ENCODE assay signal across 8 cellular contexts in the genomic region with DNA sequence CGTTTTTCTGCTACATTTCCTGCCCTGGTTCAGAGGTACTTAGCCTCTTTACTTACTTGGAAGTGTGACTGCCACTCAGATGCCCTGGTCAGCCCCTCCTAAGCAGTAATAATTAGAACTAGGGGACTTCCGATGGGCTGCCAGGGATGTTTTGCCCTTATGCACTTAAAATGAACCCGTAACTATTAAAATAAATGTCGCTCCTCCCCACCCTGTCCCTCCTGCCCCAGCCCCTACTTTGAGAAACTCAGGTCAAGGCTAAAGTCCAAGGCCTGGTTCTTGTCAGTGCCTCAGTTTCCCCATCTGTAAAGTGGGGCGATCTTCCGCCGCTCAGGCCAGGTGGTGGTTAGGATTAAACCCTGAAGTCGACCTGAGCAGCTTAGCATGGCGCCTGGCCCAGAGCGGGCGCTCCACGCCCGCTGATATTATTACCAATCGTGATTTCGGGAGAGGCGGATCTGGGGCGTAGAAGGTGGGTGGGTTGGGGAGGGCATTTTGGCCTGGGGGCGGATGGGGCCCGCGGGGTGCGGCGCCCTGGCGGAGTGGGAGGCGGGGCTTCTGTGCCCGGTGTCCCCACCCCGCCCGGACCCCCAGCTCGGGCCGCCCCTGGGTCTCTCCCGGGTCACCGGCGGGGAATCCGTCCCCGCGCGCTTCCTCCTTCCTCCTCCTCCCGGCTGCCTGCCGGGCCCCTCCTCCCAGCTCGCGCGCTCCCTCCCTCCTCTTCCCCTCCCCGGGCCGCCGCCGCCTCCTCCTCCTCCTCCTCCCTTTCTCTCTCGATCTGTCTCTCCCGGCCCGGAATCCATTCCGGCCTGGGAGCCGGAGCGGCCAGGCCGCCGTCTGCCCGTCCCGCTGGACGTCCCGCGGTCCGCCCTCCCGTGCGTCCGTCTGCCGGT. TPM values are rescaled to one million over a fixed set of nuclear protein-coding genes. Genes with fewer than 3 reads are reported as not detected.
DNase-seq lines count a peak whose midpoint lies in the region; ATAC-seq, FAIRE-seq and TF ChIP-seq lines count a peak whose summit lies in the region.

SRC (plus strand) TSS at position 802 of the 893 bp plus-strand sequence. CDS start 38,014 bp downstream, outside the sequence.

- 9 to 10% methylated on average over 63 of the region's 63 CpGs for WGBS in ectodermal cell, 2 experiments
- WGBS in lower leg skin, 2 donors = 4% methylated on average over 59 to 63 of the region's 63 CpGs

- intact Hi-C loops in lower leg skin (cut with DNase I; ENCODE audit: low total_unique reads) = no loop called here

- H3K36me3 ChIP-seq in ectodermal cell (ENCODE audit: control insufficient read depth, insufficient read depth, low read length) = no peaks in the 10 kb centered on the region

- peak in 1 of 2 donors; percentile 12 for TF ChIP-seq POLR2A in lower leg skin (IDR thresholded peaks at IDR 0.05)

- H3K27ac Mint-ChIP-seq in activated CD4-positive, alpha-beta T cell treated with anti-CD3 and anti-CD28 coated beads, Interleukin-2, amount 10 ng/mL, durations not matched to agents 7 days and 5 days = peak within 1 kb of the TSS; percentile 60

- peak within 1 kb of the TSS; percentile 69 for H3K4me3 Mint-ChIP-seq in activated CD4-positive, alpha-beta T cell treated with anti-CD3 and anti-CD28 coated beads, Interleukin-2, amount 10 ng/mL, durations not matched to agents 7 days and 5 days

- no peaks in the 10 kb centered on the region for H3K9me3 Mint-ChIP-seq in activated CD4-positive, alpha-beta T cell treated with anti-CD3 and anti-CD28 coated beads, Interleukin-2, amount 10 ng/mL, durations not matched to agents 7 days and 5 days

- H3K4me1 Mint-ChIP-seq in activated CD4-positive, alpha-beta T cell treated with anti-CD3 and anti-CD28 coated beads, Interleukin-2, amount 10 ng/mL, durations not matched to agents 7 days and 5 days = peaks cover 21% of the 10 kb centered on the region

- H3K4me3 ChIP-seq in ectodermal cell (ENCODE audit: insufficient read depth, low read depth, low read length) = peak within 1 kb of the TSS; percentile 39
- peak within 1 kb of the TSS; percentile 34 for H3K4me3 ChIP-seq in lower leg skin (ENCODE audit: low read depth, poor library complexity, severe bottlenecking)

- no peaks in the 10 kb centered on the region for H3K9me3 ChIP-seq in ectodermal cell (ENCODE audit: control insufficient read depth, low read length)

- DNase-seq in AG08396 (ENCODE audit: low spot score) = peak; percentile 90
- DNase-seq in GM19239 (ENCODE audit: insufficient read length, low spot score) = no peak
- peak; percentile 64 for DNase-seq in NCI-H2171 treated with DMSO at 0.1 percent for 48 hours (lab: John Stamatoyannopoulos, UW)
- DNase-seq in activated CD4-positive, alpha-beta T cell treated with anti-CD3 and anti-CD28 coated beads, Interleukin-2, amount 10 ng/mL, durations not matched to agents 7 days and 5 days = peak; percentile 45
- DNase-seq in lower leg skin (ENCODE audit: low spot score in 2 of 2) = peak; percentile 75 to 97
- peak; percentile 54 for DNase-seq in stimulated activated CD4-positive, alpha-beta T cell treated with anti-CD3 and anti-CD28 coated beads, Interleukin-4, amount 100 ng/mL, for 1 hour

- no peaks in the 10 kb centered on the region for H3K27me3 ChIP-seq in ectodermal cell (ENCODE audit: control insufficient read depth, insufficient read depth, low read length, poor library complexity, severe bottlenecking)

- H3K27ac ChIP-seq in ectodermal cell (ENCODE audit: insufficient read depth, low read depth, low read length, poor library complexity, severe bottlenecking) = no peak within 1 kb of the TSS

- H3K4me1 ChIP-seq in ectodermal cell (ENCODE audit: control insufficient read depth, insufficient read depth, low read length) = no peaks in the 10 kb centered on the region

- H3K27me3 Mint-ChIP-seq in activated CD4-positive, alpha-beta T cell treated with anti-CD3 and anti-CD28 coated beads, Interleukin-2, amount 10 ng/mL, durations not matched to agents 7 days and 5 days = peaks cover 2% of the 10 kb centered on the region

- CTCF ChIA-PET in activated CD4-positive, alpha-beta T cell treated with anti-CD3 and anti-CD28 coated beads, Interleukin-2, amount 10 ng/mL, durations not matched to agents 7 days and 5 days (lab: Charles Lee) = interaction anchor here (0.6 kb wide), 1 partner anchor 138 kb away, joined by 4 read pairs; no protein-coding TSS in a partner anchor

- ATAC-seq in HG02885 (IDR thresholded peaks at IDR 0.05; ENCODE audit: poor library complexity, unreplicated experiment) = no peak

- no peak for TF ChIP-seq CTCF in lower leg skin (IDR thresholded peaks at IDR 0.05)

- no peaks in the 10 kb centered on the region for H3K36me3 Mint-ChIP-seq in activated CD4-positive, alpha-beta T cell treated with anti-CD3 and anti-CD28 coated beads, Interleukin-2, amount 10 ng/mL, durations not matched to agents 7 days and 5 days (ENCODE audit: low read depth)

- FAIRE-seq in GM19239 (lab: Jason Lieb, UNC) = peak; percentile 73

- POLR2A ChIA-PET in activated CD4-positive, alpha-beta T cell treated with anti-CD3 and anti-CD28 coated beads, Interleukin-2, amount 10 ng/mL, durations not matched to agents 7 days and 5 days (lab: Charles Lee) = no interaction called here

RNA-seq across cellular contexts. Expression of gene SRC, which starts in this region (rescaled TPM):
- 1 to 10 TPM; 2.1 to 2.6 TPM for total RNA-seq in activated CD4-positive, alpha-beta T cell treated with anti-CD3 and anti-CD28 coated beads, Interleukin-2, amount 10 ng/mL, durations not matched to agents 7 days and 5 days
- 37.8 TPM for polyA plus RNA-seq in ectodermal cell (2013, experiment 1 of 4)
- 44.4 TPM for polyA plus RNA-seq in ectodermal cell (2013, experiment 2 of 4)
- polyA plus RNA-seq in ectodermal cell (2013, experiment 3 of 4) = 33.0 TPM
- polyA plus RNA-seq in ectodermal cell (2013, experiment 4 of 4) = 36.0 TPM
- 10 to 100 TPM; 21.8 to 30.9 (median 25.1) TPM for total RNA-seq in lower leg skin

Comparison
In these comparisons a context has a peak if more than half of its experiments do, and no peak if none do; other contexts are left out.
1. RNA of gene SRC (total RNA-seq): 21.8 to 30.9 TPM in lower leg skin; 2.1 to 2.6 TPM in activated CD4-positive, alpha-beta T cell treated with anti-CD3 and anti-CD28 coated beads, Interleukin-2, amount 10 ng/mL, durations not matched to agents 7 days and 5 days; every median in the first group is over 4 times any median in the second.